ENCODE assay signal across 18 cellular contexts in the genomic region with DNA sequence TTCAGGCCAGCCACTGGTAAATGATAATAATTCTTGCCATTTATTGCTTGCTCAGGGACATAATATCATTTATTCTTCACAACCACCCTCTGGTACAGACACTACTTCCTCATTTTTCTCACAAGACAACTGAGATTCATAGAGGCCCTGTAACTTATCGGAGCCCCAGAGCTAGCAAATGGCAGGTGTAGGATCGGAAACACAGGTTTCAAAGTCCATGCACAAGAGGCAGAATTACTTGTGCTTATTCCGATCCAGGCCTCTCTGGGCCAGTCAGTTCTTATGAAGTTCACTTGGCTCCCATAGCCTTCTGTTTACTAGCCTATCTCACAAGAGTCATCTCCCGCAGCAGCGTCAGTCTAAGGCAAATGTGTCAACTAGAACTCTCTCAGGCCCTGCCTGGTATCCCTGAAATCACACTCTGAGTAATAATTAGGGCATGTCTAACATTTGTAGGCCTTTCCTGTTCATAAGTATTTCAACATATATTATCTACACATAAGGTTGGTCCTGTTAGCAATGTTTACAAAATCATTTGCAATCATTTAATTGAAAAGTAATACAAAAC. TPM values are rescaled to one million over a fixed set of nuclear protein-coding genes. Genes with fewer than 3 reads are reported as not detected.
A peak's percentile ranks its signal among the peaks of the same experiment; 100 is the strongest.
DNase-seq lines count a peak whose midpoint lies in the region; ATAC-seq and TF ChIP-seq lines count a peak whose summit lies in the region.
"Had no signal": no experiment of that assay in that cellular context is flagged by ENCODE, and none has a peak within 500 bp of the region (broad histone marks: within the 10 kb centered on the region; RNA-seq: fewer than 3 reads in every experiment).

No MANE protein-coding gene starts in this region.

- no peak for TF ChIP-seq POLR2A in esophagus muscularis mucosa (IDR thresholded peaks at IDR 0.05; ENCODE audit: low read depth)

- H3K4me3 Mint-ChIP-seq in nephron (no peak overlapping the region), WTC11 (no peak overlapping the region)
- H3K4me3 Mint-ChIP-seq: CD14-positive monocyte had no signal

- no peaks in the 10 kb centered on the region for H3K9me3 Mint-ChIP-seq in nephron
- no peaks in the 10 kb centered on the region for H3K9me3 Mint-ChIP-seq in WTC11
- H3K9me3 Mint-ChIP-seq: CD14-positive monocyte had no signal

- TF ChIP-seq CTCF in GM20000 (IDR thresholded peaks at IDR 0.05; ENCODE audit: extremely low read depth, missing control alignments) (no peak), esophagus muscularis mucosa (IDR thresholded peaks at IDR 0.05) (no peak), nephron (IDR thresholded peaks at IDR 0.05; ENCODE audit: unreplicated experiment in 3 of 3) (no peak), WTC11 (IDR thresholded peaks at IDR 0.05) (no peak)

- H3K27me3 ChIP-seq in esophagus muscularis mucosa: no peaks in the 10 kb centered on the region
- H3K27me3 ChIP-seq: body of pancreas, stomach had no signal

- POLR2A ChIA-PET in WTC11 (lab: Charles Lee): no interaction called here

- no peak overlapping the region for H3K27ac ChIP-seq in esophagus muscularis mucosa (replicated peaks in 1 of 4)
- H3K27ac ChIP-seq: body of pancreas, parathyroid adenoma, WERI-Rb-1 had no signal

- no peaks in the 10 kb centered on the region for H3K9me3 ChIP-seq in esophagus muscularis mucosa
- H3K9me3 ChIP-seq: body of pancreas, stomach had no signal

- no peaks in the 10 kb centered on the region for H3K27me3 Mint-ChIP-seq in nephron (ENCODE audit: low read depth)
- peaks cover 3% of the 10 kb centered on the region; the same call in 1 of the 2 replicates for H3K27me3 Mint-ChIP-seq in WTC11 (ENCODE audit: low read depth)

- CTCF ChIA-PET in WTC11 (lab: Charles Lee): no interaction called here

- TF ChIP-seq EP300 in esophagus muscularis mucosa (IDR thresholded peaks at IDR 0.05): no peak

- no peaks in the 10 kb centered on the region for H3K36me3 ChIP-seq in esophagus muscularis mucosa
- H3K36me3 ChIP-seq: stomach, WERI-Rb-1 had no signal

- H3K4me1 Mint-ChIP-seq in nephron (peaks cover 66% of the 10 kb centered on the region), WTC11 (peaks cover 25% of the 10 kb centered on the region)

- H3K27ac Mint-ChIP-seq in nephron: peak overlapping the region; percentile 34 to 92 (median 82)
- H3K27ac Mint-ChIP-seq in WTC11: no peak overlapping the region
- H3K27ac Mint-ChIP-seq: CD14-positive monocyte had no signal

- H3K36me3 Mint-ChIP-seq in nephron (ENCODE audit: low read depth) (no peaks in the 10 kb centered on the region), WTC11 (no peaks in the 10 kb centered on the region)
- H3K36me3 Mint-ChIP-seq: CD14-positive monocyte had no signal

- ATAC-seq in HG02973 (IDR thresholded peaks at IDR 0.05; ENCODE audit: unreplicated experiment) (no peak), WTC11 (no peak)
- ATAC-seq: body of pancreas had no signal

- intact Hi-C loops in esophagus muscularis mucosa (cut with DNase I): no loop called here

- H3K4me3 ChIP-seq in esophagus muscularis mucosa: no peak overlapping the region
- H3K4me3 ChIP-seq: body of pancreas, stomach had no signal

- H3K4me1 ChIP-seq in esophagus muscularis mucosa: peaks cover 46 to 77% (median 74%) of the 10 kb centered on the region in 4 donors
- H3K4me1 ChIP-seq: parathyroid adenoma had no signal

- 82% methylated on average over 5 of the region's 5 CpGs for WGBS in esophagus muscularis mucosa

- DNase-seq in GM20000 (ENCODE audit: low spot score): peak; percentile 2
- DNase-seq in NCI-H226: peak; percentile 89
- DNase-seq in esophagus muscularis mucosa (ENCODE audit: extremely low spot score): peak; percentile 47
- DNase-seq in midbrain (lab: John Stamatoyannopoulos, UW): no peak
- DNase-seq in WTC11 (ENCODE audit: low spot score): no peak
- DNase-seq: activated effector memory CD4-positive, alpha-beta T cell treated with Interleukin-2 at 50 U/mL for 16 hours; body of pancreas; DMS79 treated with DMSO at 0.1 percent for 48 hours; effector memory CD4-positive, alpha-beta T cell; KG1; NCI-H1694; NCI-H446 treated with DMSO at 0.1 percent for 48 hours; stomach; WERI-Rb-1 had no signal

TF ChIP-seq in WTC11, 78 proteins besides CTCF, POLR2A, EP300 and RAD21:
- TF ChIP-seq ESRRA (CRISPR knock-in tag; IDR thresholded peaks at IDR 0.05; ENCODE audit: borderline replicate concordance) (no peak), NFE2L1 (CRISPR knock-in tag; IDR thresholded peaks at IDR 0.05) (no peak), ETV6 (CRISPR knock-in tag; IDR thresholded peaks at IDR 0.05) (no peak), NR1H2 (CRISPR knock-in tag; IDR thresholded peaks at IDR 0.05) (no peak), IRF2 (CRISPR knock-in tag; IDR thresholded peaks at IDR 0.05; ENCODE audit: borderline replicate concordance, low read depth) (no peak), SMAD4 (CRISPR knock-in tag; IDR thresholded peaks at IDR 0.05) (no peak), NFATC4 (CRISPR knock-in tag; IDR thresholded peaks at IDR 0.05) (no peak), ZNF671 (CRISPR knock-in tag; IDR thresholded peaks at IDR 0.05) (no peak), FOXP1 (CRISPR knock-in tag; IDR thresholded peaks at IDR 0.05; ENCODE audit: borderline replicate concordance) (no peak), CBFB (CRISPR knock-in tag; IDR thresholded peaks at IDR 0.05; ENCODE audit: low read depth) (no peak), GABPB1 (CRISPR knock-in tag; IDR thresholded peaks at IDR 0.05) (no peak)
- TF ChIP-seq, protein P1, sequence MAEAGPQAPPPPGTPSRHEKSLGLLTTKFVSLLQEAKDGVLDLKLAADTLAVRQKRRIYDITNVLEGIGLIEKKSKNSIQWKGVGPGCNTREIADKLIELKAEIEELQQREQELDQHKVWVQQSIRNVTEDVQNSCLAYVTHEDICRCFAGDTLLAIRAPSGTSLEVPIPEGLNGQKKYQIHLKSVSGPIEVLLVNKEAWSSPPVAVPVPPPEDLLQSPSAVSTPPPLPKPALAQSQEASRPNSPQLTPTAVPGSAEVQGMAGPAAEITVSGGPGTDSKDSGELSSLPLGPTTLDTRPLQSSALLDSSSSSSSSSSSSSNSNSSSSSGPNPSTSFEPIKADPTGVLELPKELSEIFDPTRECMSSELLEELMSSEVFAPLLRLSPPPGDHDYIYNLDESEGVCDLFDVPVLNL (CRISPR knock-in tag; IDR thresholded peaks at IDR 0.05; ENCODE audit: borderline replicate concordance, low read depth): no peak
- TF ChIP-seq, protein P2, sequence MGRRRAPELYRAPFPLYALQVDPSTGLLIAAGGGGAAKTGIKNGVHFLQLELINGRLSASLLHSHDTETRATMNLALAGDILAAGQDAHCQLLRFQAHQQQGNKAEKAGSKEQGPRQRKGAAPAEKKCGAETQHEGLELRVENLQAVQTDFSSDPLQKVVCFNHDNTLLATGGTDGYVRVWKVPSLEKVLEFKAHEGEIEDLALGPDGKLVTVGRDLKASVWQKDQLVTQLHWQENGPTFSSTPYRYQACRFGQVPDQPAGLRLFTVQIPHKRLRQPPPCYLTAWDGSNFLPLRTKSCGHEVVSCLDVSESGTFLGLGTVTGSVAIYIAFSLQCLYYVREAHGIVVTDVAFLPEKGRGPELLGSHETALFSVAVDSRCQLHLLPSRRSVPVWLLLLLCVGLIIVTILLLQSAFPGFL (CRISPR knock-in tag; IDR thresholded peaks at IDR 0.05; ENCODE audit: borderline replicate concordance): no peak

RNA-seq across cellular contexts. Expression of a gene that starts 43.3 kb away (rescaled TPM):
- total RNA-seq in esophagus muscularis mucosa (100 to 1,000 TPM; 104 to 274 (median 201) TPM), WTC11 (2021) (7.0 to 7.6 TPM (median 7.4 TPM) in 3 replicates)

Comparison
In these comparisons a context has a peak if more than half of its experiments do, and no peak if none do; other contexts are left out.
1. DNase-seq: peak in GM20000 (single experiment), NCI-H226 (single experiment) and esophagus muscularis mucosa (single experiment); none in midbrain (single experiment) and WTC11 (single experiment).
2. RNA of a gene that starts 43.3 kb away (total RNA-seq): 104 to 274 TPM in esophagus muscularis mucosa; 7.0 to 7.6 TPM in WTC11; every median in the first group is over 10 times any median in the second.